In genomic region chr3:108004647-108005046, GRCh38 we compare ENCODE assay signal across 22 cellular contexts.
DNase-seq lines count a peak whose midpoint lies in the region; ATAC-seq and TF ChIP-seq lines count a peak whose summit lies in the region.
"Had no signal": no experiment of that assay in that cellular context is flagged by ENCODE, and none has a peak within 500 bp of the region (broad histone marks: within the 10 kb centered on the region; RNA-seq: fewer than 3 reads in every experiment).

No MANE protein-coding gene starts in this region.

- no peaks in the 10 kb centered on the region for H3K36me3 Mint-ChIP-seq in natural killer cell
- H3K36me3 Mint-ChIP-seq in natural killer cell treated with Interleukin-12 subunit alpha and Interleukin-12 subunit beta and Interleukin-15 and Interleukin-18, amount 100 ng/mL, for 72 hours, result no peaks in the 10 kb centered on the region
- H3K36me3 Mint-ChIP-seq: activated naive CD4-positive, alpha-beta T cell treated with anti-CD3 and anti-CD28 coated beads, Interleukin-2, amount 10 ng/mL, durations not matched to agents 7 days and 5 days had no signal

- no peak overlapping the region for H3K27ac Mint-ChIP-seq in natural killer cell
- H3K27ac Mint-ChIP-seq in natural killer cell treated with Interleukin-12 subunit alpha and Interleukin-12 subunit beta and Interleukin-15 and Interleukin-18, amount 100 ng/mL, for 72 hours, result no peak overlapping the region
- H3K27ac Mint-ChIP-seq: activated naive CD4-positive, alpha-beta T cell treated with anti-CD3 and anti-CD28 coated beads, Interleukin-2, amount 10 ng/mL, durations not matched to agents 7 days and 5 days had no signal

- H3K4me3 Mint-ChIP-seq in natural killer cell, result peak overlapping the region; percentile 17
- H3K4me3 Mint-ChIP-seq in natural killer cell treated with Interleukin-12 subunit alpha and Interleukin-12 subunit beta and Interleukin-15 and Interleukin-18, amount 100 ng/mL, for 72 hours, result no peak overlapping the region
- H3K4me3 Mint-ChIP-seq: activated naive CD4-positive, alpha-beta T cell treated with anti-CD3 and anti-CD28 coated beads, Interleukin-2, amount 10 ng/mL, durations not matched to agents 7 days and 5 days; CD8-positive, alpha-beta memory T cell had no signal

- DNase-seq in natural killer cell (no peak), SKM-1 (lab: John Stamatoyannopoulos, UW; ENCODE audit: unreplicated experiment) (peak; percentile 39), germinal center (ENCODE audit: low spot score) (peak; percentile 14), upper lobe of right lung (peak; percentile 71), DMS114 treated with DMSO at 0.1 percent for 48 hours (lab: John Stamatoyannopoulos, UW; ENCODE audit: unreplicated experiment) (no peak)
- no peak for DNase-seq in natural killer cell treated with Interleukin-12 subunit alpha and Interleukin-12 subunit beta and Interleukin-15 and Interleukin-18, amount 100 ng/mL, for 72 hours (ENCODE audit: low spot score)
- DNase-seq: activated naive CD4-positive, alpha-beta T cell treated with anti-CD3 and anti-CD28 coated beads, Interleukin-2, amount 10 ng/mL, durations not matched to agents 7 days and 5 days; activated T-cell treated with anti-CD3 and anti-CD28 coated beads for 4 hours; CD8-positive, alpha-beta memory T cell; colonic mucosa; DMS79 treated with DMSO at 0.1 percent for 48 hours; GM23248; hippocampal formation; kidney; NCI-H2081 treated with DMSO at 0.1 percent for 48 hours; NCI-H524; spleen; tibial artery had no signal

- H3K27me3 Mint-ChIP-seq in natural killer cell (ENCODE audit: low read depth in 2 of 2), result peaks cover 0 to 17% of the 10 kb centered on the region in 2 donors
- H3K27me3 Mint-ChIP-seq in natural killer cell treated with Interleukin-12 subunit alpha and Interleukin-12 subunit beta and Interleukin-15 and Interleukin-18, amount 100 ng/mL, for 72 hours, result peaks cover 10 to 18% of the 10 kb centered on the region in 2 donors

- H3K9me3 Mint-ChIP-seq in natural killer cell, result no peaks in the 10 kb centered on the region
- no peaks in the 10 kb centered on the region for H3K9me3 Mint-ChIP-seq in natural killer cell treated with Interleukin-12 subunit alpha and Interleukin-12 subunit beta and Interleukin-15 and Interleukin-18, amount 100 ng/mL, for 72 hours
- H3K9me3 Mint-ChIP-seq: activated naive CD4-positive, alpha-beta T cell treated with anti-CD3 and anti-CD28 coated beads, Interleukin-2, amount 10 ng/mL, durations not matched to agents 7 days and 5 days had no signal

- intact Hi-C loops in natural killer cell (cut with micrococcal nuclease) (no loop called here), upper lobe of right lung (cut with DNase I) (no loop called here)

- H3K4me3 ChIP-seq in upper lobe of right lung, result no peak overlapping the region
- H3K4me3 ChIP-seq: A549, body of pancreas, colonic mucosa, GM23248, tibial artery had no signal

- H3K27ac ChIP-seq in upper lobe of right lung, result no peak overlapping the region
- H3K27ac ChIP-seq: A549, body of pancreas, colonic mucosa, GM23248, tibial artery had no signal

- no peaks in the 10 kb centered on the region for H3K36me3 ChIP-seq in upper lobe of right lung
- H3K36me3 ChIP-seq: colonic mucosa, spleen, tibial artery had no signal

- H3K27me3 ChIP-seq in upper lobe of right lung, result no peaks in the 10 kb centered on the region
- H3K27me3 ChIP-seq: body of pancreas, colonic mucosa, spleen, tibial artery had no signal

- TF ChIP-seq CTCF in natural killer cell (IDR thresholded peaks at IDR 0.05), result no peak
- no peak for TF ChIP-seq CTCF in upper lobe of right lung (IDR thresholded peaks at IDR 0.05)

- ATAC-seq in natural killer cell, result no peak
- ATAC-seq in natural killer cell treated with Interleukin-12 subunit alpha and Interleukin-12 subunit beta and Interleukin-15 and Interleukin-18, amount 100 ng/mL, for 72 hours, result no peak
- ATAC-seq in upper lobe of right lung, result peak; percentile 51
- no peak for ATAC-seq in HG03342 (IDR thresholded peaks at IDR 0.05; ENCODE audit: unreplicated experiment)
- no peak for ATAC-seq in HG03280 (IDR thresholded peaks at IDR 0.05; ENCODE audit: unreplicated experiment)
- ATAC-seq: A549, body of pancreas had no signal

- H3K9me3 ChIP-seq in upper lobe of right lung, result no peaks in the 10 kb centered on the region
- H3K9me3 ChIP-seq: A549, body of pancreas, colonic mucosa, spleen, tibial artery had no signal

- H3K4me1 Mint-ChIP-seq in natural killer cell, result peaks cover 11 to 29% of the 10 kb centered on the region in 2 donors
- peaks cover 6 to 11% of the 10 kb centered on the region in 2 donors for H3K4me1 Mint-ChIP-seq in natural killer cell treated with Interleukin-12 subunit alpha and Interleukin-12 subunit beta and Interleukin-15 and Interleukin-18, amount 100 ng/mL, for 72 hours (ENCODE audit: low read depth in 2 of 2)

- peaks cover 23% of the 10 kb centered on the region for H3K4me1 ChIP-seq in upper lobe of right lung

Comparison
In these comparisons a context has a peak if more than half of its experiments do, and no peak if none do; other contexts are left out.
1. DNase-seq: peak in SKM-1 (single experiment), germinal center (single experiment) and upper lobe of right lung (single experiment); none in natural killer cell (single experiment), natural killer cell treated with Interleukin-12 subunit alpha and Interleukin-12 subunit beta and Interleukin-15 and Interleukin-18, amount 100 ng/mL, for 72 hours (single experiment) and DMS114 treated with DMSO at 0.1 percent for 48 hours (single experiment).